Comparison of ENCODE assay signal across 29 cellular contexts in genomic region chr2:205002390-205002789, GRCh38.
DNase-seq lines count a peak whose midpoint lies in the region; ATAC-seq and TF ChIP-seq lines count a peak whose summit lies in the region.
"Had no signal": no experiment of that assay in that cellular context is flagged by ENCODE, and none has a peak within 500 bp of the region (broad histone marks: within the 10 kb centered on the region; RNA-seq: fewer than 3 reads in every experiment).

No MANE protein-coding gene starts in this region.

- H3K79me2 ChIP-seq in osteoblast (ENCODE audit: insufficient read depth, low read length) = no peaks in the 10 kb centered on the region

- no peaks in the 10 kb centered on the region for H3K27me3 Mint-ChIP-seq in Caco-2 (ENCODE audit: insufficient read depth, unreplicated experiment)
- H3K27me3 Mint-ChIP-seq in activated T-helper 17 cell treated with anti-CD3 and anti-CD28 coated beads, Interleukin-2, amount 50 U/mL, for 72 hours = no peaks in the 10 kb centered on the region
- H3K27me3 Mint-ChIP-seq: brain, type B pancreatic cell had no signal

- no TSS peak for BruUV-seq in Caco-2 (replicated peaks; lab: Mats Ljungman, UMichigan)

- TF ChIP-seq CTCF in Caco-2 (IDR thresholded peaks at IDR 0.05; ENCODE audit: insufficient read depth in 1 of 2, low read depth in 1 of 2, low read length in 1 of 2, severe bottlenecking in 1 of 2, unreplicated experiment in 1 of 2) = no peak
- TF ChIP-seq CTCF in osteoblast (IDR thresholded peaks at IDR 0.05; ENCODE audit: extremely low read depth, low read depth, low read length) = no peak

- intact Hi-C loops in Caco-2 (cut with micrococcal nuclease; ENCODE audit: unreplicated experiment) = no loop called here

- no peak overlapping the region for H3K27ac ChIP-seq in osteoblast (ENCODE audit: low read depth, low read length)
- H3K27ac ChIP-seq: dorsolateral prefrontal cortex, esophagus squamous epithelium, foreskin keratinocyte, GM23248, heart left ventricle, psoas muscle had no signal

- H3K4me3 ChIP-seq in Caco-2 (ENCODE audit: low read depth, low read length) (no peak overlapping the region), osteoblast (ENCODE audit: insufficient read depth, low read length) (no peak overlapping the region)
- H3K4me3 ChIP-seq: dorsolateral prefrontal cortex, esophagus squamous epithelium, GM23248, heart left ventricle, psoas muscle had no signal

- peak; percentile 67 for ATAC-seq in activated T-helper 17 cell treated with anti-CD3 and anti-CD28 coated beads, Interleukin-2, amount 50 U/mL, for 72 hours (replicated peaks)
- no peak for ATAC-seq in GM21515 (IDR thresholded peaks at IDR 0.05; ENCODE audit: unreplicated experiment)
- ATAC-seq: foreskin keratinocyte, heart left ventricle, psoas muscle, sciatic nerve had no signal

- no peaks in the 10 kb centered on the region for H3K27me3 ChIP-seq in Caco-2 (replicated peaks; ENCODE audit: control insufficient read depth, insufficient read depth, low read length)
- H3K27me3 ChIP-seq in osteoblast (ENCODE audit: insufficient read depth, low read length) = no peaks in the 10 kb centered on the region
- H3K27me3 ChIP-seq: dorsolateral prefrontal cortex, esophagus squamous epithelium, foreskin keratinocyte, heart left ventricle had no signal

- in situ Hi-C loops in G401 (cut with HindIII; ENCODE audit: low sequenced_read_pairs) = no loop called here

- H3K36me3 ChIP-seq in Caco-2 (ENCODE audit: control insufficient read depth, insufficient read depth, low read length) (no peaks in the 10 kb centered on the region), osteoblast (ENCODE audit: insufficient read depth, low read length) (no peaks in the 10 kb centered on the region)
- H3K36me3 ChIP-seq: esophagus squamous epithelium, heart left ventricle had no signal

- CTCF ChIA-PET in Caco-2 (lab: Charles Lee) = no interaction called here

- H3K4me1 ChIP-seq in Caco-2 = peaks cover under 1% of the 10 kb centered on the region; the same call in 1 of the 2 replicates
- H3K4me1 ChIP-seq in osteoblast (ENCODE audit: insufficient read depth, low read length) = no peaks in the 10 kb centered on the region
- H3K4me1 ChIP-seq: esophagus squamous epithelium, foreskin keratinocyte, heart left ventricle, psoas muscle had no signal

- H3K36me3 Mint-ChIP-seq in Caco-2 (ENCODE audit: insufficient read depth, unreplicated experiment) = peaks cover 11% of the 10 kb centered on the region
- H3K36me3 Mint-ChIP-seq in activated T-helper 17 cell treated with anti-CD3 and anti-CD28 coated beads, Interleukin-2, amount 50 U/mL, for 72 hours (ENCODE audit: low read depth) = no peaks in the 10 kb centered on the region

- H3K9me3 Mint-ChIP-seq in Caco-2 (ENCODE audit: unreplicated experiment) = peaks cover 17% of the 10 kb centered on the region
- H3K9me3 Mint-ChIP-seq in activated T-helper 17 cell treated with anti-CD3 and anti-CD28 coated beads, Interleukin-2, amount 50 U/mL, for 72 hours = no peaks in the 10 kb centered on the region

- POLR2A ChIA-PET in Caco-2 (lab: Charles Lee) = no interaction called here

- no peak for DNase-seq in Caco-2
- DNase-seq in M059J (ENCODE audit: low read depth) = peak; percentile 6
- DNase-seq in osteoblast (ENCODE audit: insufficient read length, low spot score, missing footprints) = peak; percentile 31
- DNase-seq in G401 (ENCODE audit: low spot score) = no peak
- DNase-seq in cortex of kidney (lab: John Stamatoyannopoulos, UW) = no peak
- DNase-seq: activated CD4-positive, CD25-positive, alpha-beta regulatory T cell treated with anti-CD3 and anti-CD28 coated beads, Interleukin-2, amount 50 U/mL, for 72 hours; activated naive CD4-positive, alpha-beta T cell; activated T-cell treated with anti-CD3 and anti-CD28 coated beads, Interleukin-2, amount 50 U/mL, for 1 hour; amniotic stem cell; C1 segment of cervical spinal cord; cerebellar nuclear complex; dorsolateral prefrontal cortex; esophagus squamous epithelium; foreskin keratinocyte; GM23248; heart left ventricle; IMR-90; NCI-H1092; NCI-H1694; NCI-H2171; NCI-H510A; psoas muscle; stimulated activated CD4-positive, alpha-beta T cell treated with anti-CD3 and anti-CD28 coated beads, Interleukin-12 subunit alpha, Interleukin-12 subunit beta, amount 100 ng/mL, for 4 hours; stimulated activated CD4-positive, alpha-beta T cell treated with anti-CD3 and anti-CD28 coated beads, Interleukin-4, amount 100 ng/mL, for 1 hour had no signal

- H3K9me3 ChIP-seq in Caco-2 (peaks cover 5% of the 10 kb centered on the region; the same call in 1 of the 2 replicates), osteoblast (ENCODE audit: low read depth, low read length) (no peaks in the 10 kb centered on the region)
- H3K9me3 ChIP-seq: esophagus squamous epithelium had no signal

- no peak overlapping the region for H3K4me3 Mint-ChIP-seq in Caco-2 (ENCODE audit: unreplicated experiment)
- H3K4me3 Mint-ChIP-seq in activated T-helper 17 cell treated with anti-CD3 and anti-CD28 coated beads, Interleukin-2, amount 50 U/mL, for 72 hours = no peak overlapping the region
- H3K4me3 Mint-ChIP-seq: brain, type B pancreatic cell had no signal

- peak overlapping the region; percentile 11 for H3K27ac Mint-ChIP-seq in Caco-2 (ENCODE audit: unreplicated experiment)
- H3K27ac Mint-ChIP-seq in activated T-helper 17 cell treated with anti-CD3 and anti-CD28 coated beads, Interleukin-2, amount 50 U/mL, for 72 hours = no peak overlapping the region
- H3K27ac Mint-ChIP-seq: brain, type B pancreatic cell had no signal

- H4K20me1 ChIP-seq in osteoblast (ENCODE audit: insufficient read depth, low read length) = no peaks in the 10 kb centered on the region

- no peak overlapping the region for H3K4me2 ChIP-seq in osteoblast (ENCODE audit: insufficient read depth, low read length)

- no peak overlapping the region for H2AFZ ChIP-seq in osteoblast (ENCODE audit: low read length)
- H2AFZ ChIP-seq: GM23248 had no signal

- H3K4me1 Mint-ChIP-seq in Caco-2 (ENCODE audit: low read depth, unreplicated experiment) = no peaks in the 10 kb centered on the region
- peaks cover 11% of the 10 kb centered on the region for H3K4me1 Mint-ChIP-seq in activated T-helper 17 cell treated with anti-CD3 and anti-CD28 coated beads, Interleukin-2, amount 50 U/mL, for 72 hours

Comparison
In these comparisons a context has a peak if more than half of its experiments do, and no peak if none do; other contexts are left out.
1. DNase-seq: peak in M059J (single experiment) and osteoblast (single experiment); none in Caco-2 (0 of 2), G401 (single experiment) and cortex of kidney (single experiment).